9 cellular contexts compared by ENCODE assay signal in genomic region chr1:82565146-82565545, GRCh38.
DNase-seq lines count a peak whose midpoint lies in the region; ATAC-seq and TF ChIP-seq lines count a peak whose summit lies in the region.
"Had no signal": no experiment of that assay in that cellular context is flagged by ENCODE, and none has a peak within 500 bp of the region (broad histone marks: within the 10 kb centered on the region; RNA-seq: fewer than 3 reads in every experiment).

No MANE protein-coding gene starts in this region.

- ATAC-seq in HCT116 (peak; percentile 90), gastrocnemius medialis (peak; percentile 46 to 58), HG03139 (IDR thresholded peaks at IDR 0.05; ENCODE audit: unreplicated experiment) (no peak)

- H3K4me1 ChIP-seq in HCT116 (ENCODE audit: control insufficient read depth in 1 of 2, insufficient read depth in 2 of 2, low read length in 2 of 2): peaks cover 0 to 11% of the 10 kb centered on the region in 2 experiments; a peak in 1 of 4 replicates
- peaks cover 6% of the 10 kb centered on the region for H3K4me1 ChIP-seq in left ventricle myocardium inferior
- H3K4me1 ChIP-seq in gastrocnemius medialis: peaks cover 0 to 5% of the 10 kb centered on the region in 2 donors

- no peak overlapping the region for H3K9ac ChIP-seq in HCT116 (ENCODE audit: low read length)

- RAD21 ChIA-PET in HCT116 (lab: Charles Lee; ENCODE audit: low non-redundant PET in 1 of 2, low total read pairs in 2 of 2, uncharacterized antibody in 2 of 2, unreplicated experiment in 2 of 2): no interaction called here

- H3K27ac ChIP-seq in HCT116 (ENCODE audit: low read depth, low read length) (peak overlapping the region; percentile 60; the same call in 1 of the 2 replicates), WERI-Rb-1 (no peak overlapping the region), left ventricle myocardium inferior (replicated peaks) (no peak overlapping the region), gastrocnemius medialis (no peak overlapping the region)

- in situ Hi-C loops in gastrocnemius medialis (cut with MboI; ENCODE audit: low sequenced_read_pairs in 4 of 4): no loop called here

- H3K9me3 ChIP-seq in HCT116 (ENCODE audit: control insufficient read depth in 1 of 2, insufficient read depth in 1 of 2, low read depth in 1 of 2, low read length in 2 of 2): peaks cover 0 to 6% of the 10 kb centered on the region in 2 experiments; a peak in 1 of 4 replicates
- no peaks in the 10 kb centered on the region for H3K9me3 ChIP-seq in WERI-Rb-1 (ENCODE audit: severe bottlenecking)
- no peaks in the 10 kb centered on the region for H3K9me3 ChIP-seq in left ventricle myocardium inferior (replicated peaks)
- no peaks in the 10 kb centered on the region for H3K9me3 ChIP-seq in gastrocnemius medialis

- no peaks in the 10 kb centered on the region for H3K36me3 Mint-ChIP-seq in type B pancreatic cell

- CTCF ChIA-PET in HCT116 (lab: Charles Lee): no interaction called here

- TF ChIP-seq CTCF in HCT116 (IDR thresholded peaks at IDR 0.05 in 2 of 3, conservative IDR thresholded peaks at IDR 0.05 in 1 of 3; ENCODE audit: borderline replicate concordance in 1 of 3, insufficient read depth in 1 of 3, low read depth in 2 of 3, low read length in 2 of 3) (no peak), WERI-Rb-1 (IDR thresholded peaks at IDR 0.05; ENCODE audit: low read depth, low read length) (no peak), left ventricle myocardium inferior (IDR thresholded peaks at IDR 0.05; ENCODE audit: borderline replicate concordance) (peak; percentile 30), gastrocnemius medialis (IDR thresholded peaks at IDR 0.05 in 4 of 5, conservative IDR thresholded peaks at IDR 0.05 in 1 of 5) (no peak), type B pancreatic cell (conservative IDR thresholded peaks at IDR 0.05) (no peak)

- no peak overlapping the region for H3K27ac Mint-ChIP-seq in type B pancreatic cell

- no peaks in the 10 kb centered on the region for H3K9me3 Mint-ChIP-seq in type B pancreatic cell

- no peaks in the 10 kb centered on the region; the same call in 1 of the 2 replicates for H4K20me1 ChIP-seq in HCT116 (ENCODE audit: insufficient read depth)

- no peak overlapping the region for H3K4me3 Mint-ChIP-seq in type B pancreatic cell

- no peak overlapping the region for H2AFZ ChIP-seq in HCT116 (ENCODE audit: low read depth, low read length, poor library complexity, severe bottlenecking)

- peak; percentile 59 for DNase-seq in HCT116 (ENCODE audit: low read depth, low spot score)
- peak; percentile 12 for DNase-seq in WERI-Rb-1
- no peak for DNase-seq in left ventricle myocardium inferior
- peak in 1 of 2 donors; percentile 14 for DNase-seq in gastrocnemius medialis
- DNase-seq in central memory CD4-positive, alpha-beta T cell: no peak
- no peak for DNase-seq in MV-4-11 (lab: John Stamatoyannopoulos, UW)
- DNase-seq in type B pancreatic cell (ENCODE audit: extremely low spot score, unreplicated experiment): no peak
- DNase-seq: NCI-H1092 had no signal

- H3K4me3 ChIP-seq in HCT116 (replicated peaks in 1 of 2; ENCODE audit: low read depth in 1 of 2, low read length in 2 of 2) (peak overlapping the region in 1 of 2 experiments; percentile 1; a peak in 1 of 4 replicates), WERI-Rb-1 (ENCODE audit: low read depth, low read length) (no peak overlapping the region), left ventricle myocardium inferior (no peak overlapping the region), gastrocnemius medialis (no peak overlapping the region)

- H3K27me3 Mint-ChIP-seq in type B pancreatic cell: peaks cover 2% of the 10 kb centered on the region

- H3K36me3 ChIP-seq in HCT116 (ENCODE audit: control insufficient read depth in 1 of 2, insufficient read depth in 2 of 2, low read length in 2 of 2): no peaks in the 10 kb centered on the region
- no peaks in the 10 kb centered on the region for H3K36me3 ChIP-seq in WERI-Rb-1
- no peaks in the 10 kb centered on the region for H3K36me3 ChIP-seq in left ventricle myocardium inferior
- H3K36me3 ChIP-seq in gastrocnemius medialis: no peaks in the 10 kb centered on the region

- no peaks in the 10 kb centered on the region for H3K9me2 ChIP-seq in HCT116 (ENCODE audit: insufficient read depth)

- TF ChIP-seq POLR2A in HCT116 (IDR thresholded peaks at IDR 0.05; ENCODE audit: borderline replicate concordance, extremely low read depth, insufficient read depth, insufficient read length): no peak
- TF ChIP-seq POLR2A in gastrocnemius medialis (IDR thresholded peaks at IDR 0.05): no peak

- H3K4me2 ChIP-seq in HCT116 (ENCODE audit: low read length): peak overlapping the region; percentile 42

- H3K4me1 Mint-ChIP-seq in type B pancreatic cell (ENCODE audit: unreplicated experiment): peaks cover 5% of the 10 kb centered on the region

- TF ChIP-seq RAD21 in HCT116 (IDR thresholded peaks at IDR 0.05; ENCODE audit: low read depth): no peak

- H3K27me3 ChIP-seq in HCT116 (ENCODE audit: insufficient read depth, low read length): no peaks in the 10 kb centered on the region
- no peaks in the 10 kb centered on the region for H3K27me3 ChIP-seq in WERI-Rb-1 (ENCODE audit: insufficient read depth, low read depth, severe bottlenecking)
- H3K27me3 ChIP-seq in left ventricle myocardium inferior (ENCODE audit: low read depth): no peaks in the 10 kb centered on the region
- H3K27me3 ChIP-seq in gastrocnemius medialis: no peaks in the 10 kb centered on the region

- intact Hi-C loops in HCT116 (cut with micrococcal nuclease) (no loop called here), left ventricle myocardium inferior (cut with micrococcal nuclease) (no loop called here), gastrocnemius medialis (cut with DNase I; ENCODE audit: low total_unique reads) (no loop called here)

- no TSS peak for BruUV-seq in HCT116 (replicated peaks; lab: Mats Ljungman, UMichigan)

- POLR2A ChIA-PET in HCT116 (lab: Charles Lee): no interaction called here

- H3K79me2 ChIP-seq in HCT116 (ENCODE audit: insufficient read depth, low read length): no peaks in the 10 kb centered on the region

TF ChIP-seq in HCT116, 20 proteins besides CTCF, POLR2A, EP300 and RAD21:
- TF ChIP-seq ELF1 (IDR thresholded peaks at IDR 0.05; ENCODE audit: borderline replicate concordance, low read depth) (no peak), JUND (IDR thresholded peaks at IDR 0.05) (0 out of 2 replicates have a peak, but pooled peaks have one; percentile 7)

Comparison
In these comparisons a context has a peak if more than half of its experiments do, and no peak if none do; other contexts are left out.
1. DNase-seq: peak in HCT116 (single experiment) and WERI-Rb-1 (single experiment); none in left ventricle myocardium inferior (single experiment), central memory CD4-positive, alpha-beta T cell (single experiment), MV-4-11 (single experiment) and type B pancreatic cell (single experiment).